In genomic region chr1:180863158-180863775, GRCh38 we compare ENCODE assay signal across 9 cellular contexts. TPM values are rescaled to one million over a fixed set of nuclear protein-coding genes. Genes with fewer than 3 reads are reported as not detected.
DNase-seq lines count a peak whose midpoint lies in the region; ATAC-seq and TF ChIP-seq lines count a peak whose summit lies in the region.
"Had no signal": no experiment of that assay in that cellular context is flagged by ENCODE, and none has a peak within 500 bp of the region (broad histone marks: within the 10 kb centered on the region; RNA-seq: fewer than 3 reads in every experiment).

No MANE protein-coding gene starts in this region.

- H3K4me1 ChIP-seq in upper lobe of left lung: peaks cover 0 to 8% (median 0%) of the 10 kb centered on the region in 4 donors

- H3K9me3 ChIP-seq in upper lobe of left lung: no peaks in the 10 kb centered on the region

- CTCF ChIA-PET in MCF 10A (lab: Yijun Ruan, JAX): interaction anchor here (0.6 to 6.5 kb wide), 53 partner anchors 10 to 674 kb away, joined by 3 to 253 read pairs (median 5); partner anchors contain the start of genes ACBD6 and XPR1

- POLR2A ChIA-PET in MCF 10A (lab: Yijun Ruan, JAX): interaction anchor here (0.7 to 5.7 kb wide), 19 partner anchors 10 to 361 kb away, joined by 3 to 114 read pairs (median 7); partner anchors contain the start of genes ACBD6 and XPR1

- no peak for TF ChIP-seq POLR2A in upper lobe of left lung (IDR thresholded peaks at IDR 0.05)

- no peaks in the 10 kb centered on the region for H3K27me3 ChIP-seq in upper lobe of left lung

- intact Hi-C loops in MCF 10A (cut with micrococcal nuclease): loop anchor here (5.0 to 10.0 kb wide), 3 partner anchors 86 to 1158 kb away; no protein-coding TSS in a partner anchor
- intact Hi-C loops in left colon (cut with DNase I, micrococcal nuclease): loop anchor here (5.0 to 10.0 kb wide), 4 partner anchors 231 to 348 kb away; partner anchors contain the start of gene XPR1 (in 1 of the 2)

- 28 to 32% methylated on average over 6 of the region's 6 CpGs for WGBS in upper lobe of left lung, 2 donors

- H3K9me3 Mint-ChIP-seq in MCF 10A (ENCODE audit: unreplicated experiment): no peaks in the 10 kb centered on the region

- peaks cover 26% of the 10 kb centered on the region for H3K4me1 Mint-ChIP-seq in MCF 10A (ENCODE audit: insufficient read depth, unreplicated experiment)

- peak; percentile 89 for TF ChIP-seq CTCF in MCF 10A (IDR thresholded peaks at IDR 0.05; ENCODE audit: unreplicated experiment)
- TF ChIP-seq CTCF in upper lobe of left lung (IDR thresholded peaks at IDR 0.05): peak; percentile 52 to 78 (median 68)

- peaks cover 23% of the 10 kb centered on the region for H3K36me3 Mint-ChIP-seq in MCF 10A (ENCODE audit: insufficient read depth, unreplicated experiment)

- DNase-seq in COLO829 (ENCODE audit: low spot score): peak; percentile 63
- peak; percentile 30 for DNase-seq in H4 (ENCODE audit: low spot score)
- DNase-seq in NCI-H446 treated with DMSO at 0.1 percent for 48 hours (lab: John Stamatoyannopoulos, UW): peak; percentile 54
- DNase-seq in MCF 10A (ENCODE audit: unreplicated experiment): peak; percentile 81
- no peak for DNase-seq in left colon
- DNase-seq in upper lobe of left lung: no peak

- peak; percentile 46 for ATAC-seq in left colon
- peak in 1 of 2 donors; percentile 62 for ATAC-seq in upper lobe of left lung (ENCODE audit: low FRiP score in 2 of 2)
- ATAC-seq in GM21381 (IDR thresholded peaks at IDR 0.05; ENCODE audit: unreplicated experiment): no peak
- ATAC-seq in GM18867 (IDR thresholded peaks at IDR 0.05; ENCODE audit: unreplicated experiment): no peak

- peaks cover 0 to 17% (median 3%) of the 10 kb centered on the region in 4 donors for H3K36me3 ChIP-seq in upper lobe of left lung

- H3K4me3 Mint-ChIP-seq in MCF 10A (ENCODE audit: unreplicated experiment): no peak overlapping the region

- no TSS peak for BruUV-seq in MCF 10A (replicated peaks; lab: Mats Ljungman, UMichigan)

- H3K27ac ChIP-seq in upper lobe of left lung: no peak overlapping the region
- H3K27ac ChIP-seq: skin epidermis had no signal

- no peak overlapping the region for H3K27ac Mint-ChIP-seq in MCF 10A (ENCODE audit: low read depth, unreplicated experiment)

- no peaks in the 10 kb centered on the region for H3K27me3 Mint-ChIP-seq in MCF 10A (ENCODE audit: insufficient read depth, unreplicated experiment)

- no peak for TF ChIP-seq EP300 in upper lobe of left lung (IDR thresholded peaks at IDR 0.05)

- H3K4me3 ChIP-seq in upper lobe of left lung: no peak overlapping the region
- H3K4me3 ChIP-seq: skin epidermis had no signal

RNA-seq across cellular contexts. Expression of gene KIAA1614, which starts 49.4 kb away (rescaled TPM):
- not detected in 2 replicates for total RNA-seq in H4 (2014; rRNA removed; shearing (Covaris generic))
- 0.66 and 1.1 TPM in 2 replicates for total RNA-seq in MCF 10A (2022)
- total RNA-seq in left colon: 1 to 10 TPM in 1 of 2 donors, under 1 TPM in 1; 0.67 to 1.6 TPM
- total RNA-seq in upper lobe of left lung: 10 to 100 TPM in 1 of 6 donors, 1 to 10 TPM in 4, under 1 TPM in 1; 0.79 to 11.9 (median 4.4) TPM

Comparison
In these comparisons a context has a peak if more than half of its experiments do, and no peak if none do; other contexts are left out.
1. DNase-seq: peak in COLO829 (single experiment), H4 (single experiment), NCI-H446 treated with DMSO at 0.1 percent for 48 hours (single experiment) and MCF 10A (single experiment); none in left colon (0 of 2) and upper lobe of left lung (0 of 2).